Comparison of ENCODE assay signal across 10 cellular contexts in genomic region chr18:79982736-79983135, GRCh38. TPM values are rescaled to one million over a fixed set of nuclear protein-coding genes. Genes with fewer than 3 reads are reported as not detected.
DNase-seq lines count a peak whose midpoint lies in the region; ATAC-seq, FAIRE-seq and TF ChIP-seq lines count a peak whose summit lies in the region.
"Had no signal": no experiment of that assay in that cellular context is flagged by ENCODE, and none has a peak within 500 bp of the region (broad histone marks: within the 10 kb centered on the region; RNA-seq: fewer than 3 reads in every experiment).

No MANE protein-coding gene starts in this region.

- FAIRE-seq in GM12891 (lab: Jason Lieb, UNC) = peak; percentile 67
- FAIRE-seq: TTC549 had no signal

- H3K4me3 ChIP-seq in gastroesophageal sphincter = no peak overlapping the region

- POLR2A ChIA-PET in HEK293T (lab: Yijun Ruan, JAX) = no interaction called here

- TF ChIP-seq EP300 in gastroesophageal sphincter (IDR thresholded peaks at IDR 0.05) = no peak

- H3K4me1 ChIP-seq in gastroesophageal sphincter = peaks cover 0 to 56% (median 15%) of the 10 kb centered on the region in 3 donors

- H3K27me3 ChIP-seq in gastroesophageal sphincter = no peaks in the 10 kb centered on the region

- no peak for TF ChIP-seq POLR2A in GM12891 (IDR thresholded peaks at IDR 0.05; ENCODE audit: low read depth, low read length)
- TF ChIP-seq POLR2A in gastroesophageal sphincter (IDR thresholded peaks at IDR 0.05) = no peak

- ATAC-seq in GM18873 (IDR thresholded peaks at IDR 0.05; ENCODE audit: low FRiP score, unreplicated experiment) = no peak
- ATAC-seq in gastroesophageal sphincter = no peak

- DNase-seq in Ammon's horn (ENCODE audit: low spot score) = peak; percentile 79
- no peak for DNase-seq in GM12891 (ENCODE audit: insufficient read length, low spot score)
- DNase-seq in activated CD4-positive, alpha-beta T cell treated with anti-CD3 and anti-CD28 coated beads, Interleukin-2, amount 50 U/mL, for 48 hours = peak; percentile 28 to 45
- DNase-seq in kidney tubule cell (ENCODE audit: low spot score) = peak; percentile 41
- DNase-seq in HEK293T (ENCODE audit: extremely low spot score) = no peak
- no peak for DNase-seq in effector CD4-positive, alpha-beta T cell
- DNase-seq: NCI-H1092 treated with DMSO at 0.1 percent for 48 hours had no signal

- H3K27ac ChIP-seq in gastroesophageal sphincter = no peak overlapping the region

- no peak for TF ChIP-seq CTCF in gastroesophageal sphincter (IDR thresholded peaks at IDR 0.05)

- H3K9me3 ChIP-seq in gastroesophageal sphincter = no peaks in the 10 kb centered on the region

- WGBS in gastroesophageal sphincter (ENCODE audit: low coverage in 1 of 2), 2 donors = 75 to 92% methylated on average over 4 of the region's 6 CpGs

- CTCF ChIA-PET in HEK293T (lab: Yijun Ruan, JAX) = no interaction called here

- peaks cover 0 to 25% of the 10 kb centered on the region in 2 donors for H3K36me3 ChIP-seq in gastroesophageal sphincter

TF ChIP-seq in GM12891, 5 proteins besides CTCF, POLR2A, EP300 and RAD21:
- TF ChIP-seq SPI1 (IDR thresholded peaks at IDR 0.05; ENCODE audit: low read depth, low read length) (no peak), POU2F2 (IDR thresholded peaks at IDR 0.05; ENCODE audit: low read depth, low read length) (no peak)
TF ChIP-seq in GM12891: peak in this region for 0.

TF ChIP-seq in HEK293T, 16 proteins besides CTCF, POLR2A, EP300 and RAD21:
- TF ChIP-seq BHLHE40 (IDR thresholded peaks at IDR 0.05; ENCODE audit: borderline replicate concordance) (no peak), FOXK2 (IDR thresholded peaks at IDR 0.05) (no peak), HDGF (IDR thresholded peaks at IDR 0.05; ENCODE audit: borderline replicate concordance) (no peak), ARNT (IDR thresholded peaks at IDR 0.05) (no peak), SP1 (IDR thresholded peaks at IDR 0.05) (no peak), TARDBP (IDR thresholded peaks at IDR 0.05) (no peak), CTBP1 (IDR thresholded peaks at IDR 0.05; ENCODE audit: borderline replicate concordance) (no peak), FOXM1 (IDR thresholded peaks at IDR 0.05; ENCODE audit: borderline replicate concordance) (no peak), LEF1 (IDR thresholded peaks at IDR 0.05; ENCODE audit: borderline replicate concordance) (no peak), ELF4 (IDR thresholded peaks at IDR 0.05) (no peak), ZNF384 (IDR thresholded peaks at IDR 0.05) (no peak), SUZ12 (IDR thresholded peaks at IDR 0.05) (no peak), PKNOX1 (IDR thresholded peaks at IDR 0.05) (no peak), L3MBTL2 (conservative IDR thresholded peaks at IDR 0.05) (no peak), FOXA1 (IDR thresholded peaks at IDR 0.05) (no peak), NFRKB (IDR thresholded peaks at IDR 0.05) (no peak)

RNA-seq across cellular contexts. Expression of gene TXNL4A, which starts 5.6 kb away (rescaled TPM):
- 118 TPM for polyA plus RNA-seq in GM12891 (2012; ENCODE audit: low read depth, missing spikeins)
- total RNA-seq in gastroesophageal sphincter = 10 to 100 TPM; 20.4 to 55.3 (median 39.6) TPM

RNA-seq across cellular contexts. Expression of gene HSBP1L1, which starts 18.3 kb away (rescaled TPM):
- 6.3 TPM for polyA plus RNA-seq in GM12891 (2012; ENCODE audit: low read depth, missing spikeins)
- 10 to 100 TPM in 3 of 4 donors, 1 to 10 TPM in 1; 3.2 to 23.8 (median 12.4) TPM for total RNA-seq in gastroesophageal sphincter

RNA-seq across cellular contexts. Expression of gene SLC66A2, which starts 31.3 kb away (rescaled TPM):
- 25.6 TPM for polyA plus RNA-seq in GM12891 (2012; ENCODE audit: low read depth, missing spikeins)
- total RNA-seq in gastroesophageal sphincter = 10 to 100 TPM; 32.2 to 42.6 (median 35.6) TPM

RNA-seq across cellular contexts. Expression of gene RBFA, which starts 51.5 kb away (rescaled TPM):
- polyA plus RNA-seq in GM12891 (2012; ENCODE audit: low read depth, missing spikeins) = 33.2 TPM
- total RNA-seq in gastroesophageal sphincter = 10 to 100 TPM; 27.0 to 38.8 (median 32.7) TPM

Comparison
In these comparisons a context has a peak if more than half of its experiments do, and no peak if none do; other contexts are left out.
1. DNase-seq: peak in Ammon's horn (single experiment), activated CD4-positive, alpha-beta T cell treated with anti-CD3 and anti-CD28 coated beads, Interleukin-2, amount 50 U/mL, for 48 hours (2 of 2) and kidney tubule cell (single experiment); none in GM12891 (single experiment), HEK293T (single experiment) and effector CD4-positive, alpha-beta T cell (single experiment).